In the genomic region with DNA sequence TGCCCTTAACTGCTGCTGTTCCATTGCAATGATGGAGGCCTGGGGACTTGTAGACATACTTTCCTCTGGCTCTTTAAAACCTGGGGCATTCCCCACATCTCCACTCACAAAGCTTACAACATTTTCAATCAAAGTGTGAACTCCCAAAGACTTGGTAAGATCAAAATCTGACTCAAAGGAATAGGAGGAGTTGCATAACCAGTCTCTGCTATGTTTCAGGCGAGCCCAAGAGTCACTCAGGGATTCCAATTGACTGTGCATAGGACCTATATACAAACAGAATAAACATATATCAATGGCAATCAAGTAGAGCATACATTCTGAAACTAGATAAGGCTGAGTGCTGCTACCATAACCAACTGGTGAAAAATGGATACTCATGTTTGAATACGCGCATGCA, we compare ENCODE assay signal across 20 cellular contexts.
DNase-seq lines count a peak whose midpoint lies in the region; ATAC-seq and TF ChIP-seq lines count a peak whose summit lies in the region.
"Had no signal": no experiment of that assay in that cellular context is flagged by ENCODE, and none has a peak within 500 bp of the region (broad histone marks: within the 10 kb centered on the region; RNA-seq: fewer than 3 reads in every experiment).

No MANE protein-coding gene starts in this region.

- H3K9ac ChIP-seq in adipocyte (ENCODE audit: low read length) = no peak overlapping the region
- H3K9ac ChIP-seq in SK-N-SH = no peak overlapping the region
- H3K9ac ChIP-seq: BLaER1 had no signal

- H3K4me3 ChIP-seq in CD4-positive, alpha-beta memory T cell (ENCODE audit: low read length in 2 of 2) = no peak overlapping the region
- H3K4me3 ChIP-seq in adipocyte (ENCODE audit: low read length) = no peak overlapping the region
- no peak overlapping the region for H3K4me3 ChIP-seq in SK-N-SH (ENCODE audit: low read depth in 2 of 2, low read length in 1 of 2)
- H3K4me3 ChIP-seq: BLaER1 had no signal

- POLR2A ChIA-PET in activated CD4-positive, alpha-beta T cell treated with anti-CD3 and anti-CD28 coated beads for 36 hours (lab: Charles Lee) = no interaction called here
- POLR2A ChIA-PET in CD4-positive, alpha-beta memory T cell (lab: Charles Lee; ENCODE audit: partially characterized antibody) = no interaction called here
- POLR2A ChIA-PET in SK-N-SH (lab: Yijun Ruan, JAX) = no interaction called here

- TF ChIP-seq CTCF in foreskin keratinocyte (conservative IDR thresholded peaks at IDR 0.05) (no peak), SK-N-SH (IDR thresholded peaks at IDR 0.05) (no peak)

- no peaks in the 10 kb centered on the region for H3K9me3 ChIP-seq in CD4-positive, alpha-beta memory T cell (ENCODE audit: control insufficient read depth in 1 of 2, low read length in 2 of 2)
- H3K9me3 ChIP-seq in adipocyte (ENCODE audit: control insufficient read depth, low read length) = no peaks in the 10 kb centered on the region
- no peaks in the 10 kb centered on the region for H3K9me3 ChIP-seq in SK-N-SH
- H3K9me3 ChIP-seq: BLaER1 had no signal

- no peaks in the 10 kb centered on the region for H3K79me2 ChIP-seq in SK-N-SH (ENCODE audit: insufficient read depth)

- CTCF ChIA-PET in activated CD4-positive, alpha-beta T cell treated with anti-CD3 and anti-CD28 coated beads for 36 hours (lab: Charles Lee) = interaction anchor here (0.7 kb wide), 1 partner anchor 28 kb away, joined by 3 read pairs; no protein-coding TSS in a partner anchor
- CTCF ChIA-PET in CD4-positive, alpha-beta memory T cell (lab: Charles Lee; ENCODE audit: partially characterized antibody) = interaction anchor here (0.9 kb wide), 1 partner anchor 13 kb away, joined by 3 read pairs; no protein-coding TSS in a partner anchor
- CTCF ChIA-PET in SK-N-SH (lab: Yijun Ruan, JAX) = no interaction called here

- peaks cover 18% of the 10 kb centered on the region for H3F3A ChIP-seq in SK-N-SH (replicated peaks; ENCODE audit: insufficient read depth)

- 0 out of 2 replicates have a peak, but pooled peaks cover 3% of the 10 kb centered on the region for H3K9me2 ChIP-seq in SK-N-SH

- no peak overlapping the region for H3K27ac Mint-ChIP-seq in activated CD4-positive, alpha-beta T cell treated with anti-CD3 and anti-CD28 coated beads for 36 hours
- peak overlapping the region in 5 of 7 donors; percentile 29 to 84 (median 53) for H3K27ac Mint-ChIP-seq in CD4-positive, alpha-beta memory T cell

- peaks cover 33% of the 10 kb centered on the region for H3K36me3 ChIP-seq in CD4-positive, alpha-beta memory T cell (ENCODE audit: insufficient read depth, low read length)
- peaks cover 49% of the 10 kb centered on the region for H3K36me3 ChIP-seq in adipocyte (ENCODE audit: control insufficient read depth, insufficient read depth, low read length, severe bottlenecking)
- H3K36me3 ChIP-seq in SK-N-SH (replicated peaks in 1 of 2; ENCODE audit: control insufficient read depth in 1 of 2, insufficient read depth in 2 of 2, low read length in 1 of 2) = peaks cover 27 to 31% of the 10 kb centered on the region in 2 experiments

- no peaks in the 10 kb centered on the region for H3K9me3 Mint-ChIP-seq in activated CD4-positive, alpha-beta T cell treated with anti-CD3 and anti-CD28 coated beads for 36 hours (ENCODE audit: low read depth)
- H3K9me3 Mint-ChIP-seq in CD4-positive, alpha-beta memory T cell = no peaks in the 10 kb centered on the region

- H3K4me2 ChIP-seq in SK-N-SH = no peak overlapping the region
- H3K4me2 ChIP-seq: BLaER1 had no signal

- no peaks in the 10 kb centered on the region for H4K20me1 ChIP-seq in SK-N-SH (ENCODE audit: insufficient read depth)
- H4K20me1 ChIP-seq: BLaER1 had no signal

- peak; percentile 85 for ATAC-seq in activated CD4-positive, alpha-beta T cell treated with anti-CD3 and anti-CD28 coated beads for 36 hours
- ATAC-seq in foreskin keratinocyte (no peak), GM21367 (IDR thresholded peaks at IDR 0.05; ENCODE audit: unreplicated experiment) (no peak)

- no peaks in the 10 kb centered on the region for H3K27me3 ChIP-seq in CD4-positive, alpha-beta memory T cell (ENCODE audit: insufficient read depth, low read length)
- H3K27me3 ChIP-seq in adipocyte (replicated peaks; ENCODE audit: control insufficient read depth, insufficient read depth, low read length) (no peaks in the 10 kb centered on the region), foreskin keratinocyte (no peaks in the 10 kb centered on the region), SK-N-SH (ENCODE audit: insufficient read depth) (no peaks in the 10 kb centered on the region)
- H3K27me3 ChIP-seq: BLaER1 had no signal

- WGBS in SK-N-SH (ENCODE audit: low lambda C conversion rate) = 97% methylated on average over 3 of the region's 3 CpGs

- peak; percentile 9 for DNase-seq in activated CD4-positive, alpha-beta T cell treated with anti-CD3 and anti-CD28 coated beads for 36 hours
- DNase-seq in activated CD4-positive, alpha-beta T cell treated with anti-CD3 and anti-CD28 coated beads, Interleukin-2, amount 50 U/mL, for 48 hours = no peak
- DNase-seq in CD4-positive, alpha-beta memory T cell = no peak
- DNase-seq in adipocyte (ENCODE audit: low read depth) = peak; percentile 70
- DNase-seq in foreskin keratinocyte = peak; percentile 29 to 45
- no peak for DNase-seq in SHP77 treated with DMSO at 0.1 percent for 48 hours (lab: John Stamatoyannopoulos, UW)
- DNase-seq in SK-N-SH = no peak
- DNase-seq: COR-L47, H7, KBM-7, NCI-H1048, NCI-H146, NCI-H2081 treated with DMSO at 0.1 percent for 48 hours, NCI-H2227 treated with DMSO at 0.1 percent for 48 hours, NCI-H524 treated with DMSO at 0.1 percent for 48 hours, OCI-M1, RPMI8226 had no signal

- intact Hi-C loops in activated CD4-positive, alpha-beta T cell treated with anti-CD3 and anti-CD28 coated beads for 36 hours (cut with DNase I, micrococcal nuclease) = no loop called here
- intact Hi-C loops in CD4-positive, alpha-beta memory T cell (cut with micrococcal nuclease) = no loop called here

- TF ChIP-seq RAD21 in SK-N-SH (IDR thresholded peaks at IDR 0.05; ENCODE audit: low read length) = no peak

- H3K27ac ChIP-seq in CD4-positive, alpha-beta memory T cell (ENCODE audit: low read depth, low read length) = no peak overlapping the region
- H3K27ac ChIP-seq in foreskin keratinocyte = no peak overlapping the region
- no peak overlapping the region for H3K27ac ChIP-seq in SK-N-SH (ENCODE audit: low read depth in 2 of 2, low read length in 1 of 2)
- H3K27ac ChIP-seq: 22Rv1, BLaER1 had no signal

- H3K36me3 Mint-ChIP-seq in activated CD4-positive, alpha-beta T cell treated with anti-CD3 and anti-CD28 coated beads for 36 hours (ENCODE audit: low read depth) = peaks cover 34% of the 10 kb centered on the region
- H3K36me3 Mint-ChIP-seq in CD4-positive, alpha-beta memory T cell = peaks cover 44 to 56% of the 10 kb centered on the region in 2 donors

- no peak for TF ChIP-seq EP300 in SK-N-SH (IDR thresholded peaks at IDR 0.05; ENCODE audit: borderline replicate concordance in 1 of 2, low read depth in 1 of 2, low read length in 1 of 2)

- H3K4me3 Mint-ChIP-seq in activated CD4-positive, alpha-beta T cell treated with anti-CD3 and anti-CD28 coated beads for 36 hours = no peak overlapping the region
- no peak overlapping the region for H3K4me3 Mint-ChIP-seq in CD4-positive, alpha-beta memory T cell

- H3K4me1 ChIP-seq in CD4-positive, alpha-beta memory T cell (ENCODE audit: insufficient read depth, low read length) = no peaks in the 10 kb centered on the region
- H3K4me1 ChIP-seq in adipocyte (ENCODE audit: control insufficient read depth, insufficient read depth, low read length) (peaks cover 11% of the 10 kb centered on the region), foreskin keratinocyte (peaks cover 6% of the 10 kb centered on the region), SK-N-SH (ENCODE audit: control insufficient read depth in 1 of 2, insufficient read depth in 2 of 2, low read depth in 1 of 2, low read length in 1 of 2) (peaks cover 5% of the 10 kb centered on the region in 2 experiments; a peak in 2 of 4 replicates)
- H3K4me1 ChIP-seq: BLaER1 had no signal

- H2AFZ ChIP-seq in SK-N-SH (ENCODE audit: low read depth) = no peak overlapping the region

- H3K4me1 Mint-ChIP-seq in activated CD4-positive, alpha-beta T cell treated with anti-CD3 and anti-CD28 coated beads for 36 hours = peaks cover 8% of the 10 kb centered on the region
- H3K4me1 Mint-ChIP-seq in CD4-positive, alpha-beta memory T cell = peaks cover 0 to 4% (median 2%) of the 10 kb centered on the region in 4 donors

- H3K27me3 Mint-ChIP-seq in activated CD4-positive, alpha-beta T cell treated with anti-CD3 and anti-CD28 coated beads for 36 hours = no peaks in the 10 kb centered on the region
- no peaks in the 10 kb centered on the region for H3K27me3 Mint-ChIP-seq in CD4-positive, alpha-beta memory T cell

TF ChIP-seq in SK-N-SH, 30 proteins besides CTCF, POLR2A, EP300 and RAD21:
- TF ChIP-seq GATA2 (CRISPR knock-in tag; IDR thresholded peaks at IDR 0.05) (no peak), FOSL2 (IDR thresholded peaks at IDR 0.05; ENCODE audit: borderline replicate concordance, low read depth) (no peak), CHD2 (IDR thresholded peaks at IDR 0.05; ENCODE audit: low read length, partially characterized antibody) (no peak)
TF ChIP-seq in SK-N-SH: peak in this region for 0.

Comparison
In these comparisons a context has a peak if more than half of its experiments do, and no peak if none do; other contexts are left out.
1. DNase-seq: peak in activated CD4-positive, alpha-beta T cell treated with anti-CD3 and anti-CD28 coated beads for 36 hours (single experiment), adipocyte (single experiment) and foreskin keratinocyte (2 of 2); none in activated CD4-positive, alpha-beta T cell treated with anti-CD3 and anti-CD28 coated beads, Interleukin-2, amount 50 U/mL, for 48 hours (0 of 2), CD4-positive, alpha-beta memory T cell (0 of 5), SHP77 treated with DMSO at 0.1 percent for 48 hours (single experiment) and SK-N-SH (single experiment).